In genomic region chr1:219771039-219771438, GRCh38 we compare ENCODE assay signal across 13 cellular contexts.
DNase-seq lines count a peak whose midpoint lies in the region; ATAC-seq, FAIRE-seq and TF ChIP-seq lines count a peak whose summit lies in the region.
"Had no signal": no experiment of that assay in that cellular context is flagged by ENCODE, and none has a peak within 500 bp of the region (broad histone marks: within the 10 kb centered on the region; RNA-seq: fewer than 3 reads in every experiment).

No MANE protein-coding gene starts in this region.

- H3K4me1 ChIP-seq in esophagus squamous epithelium = no peaks in the 10 kb centered on the region
- H3K4me1 ChIP-seq: body of pancreas had no signal

- no peak overlapping the region for H3K4me3 ChIP-seq in esophagus squamous epithelium
- H3K4me3 ChIP-seq: body of pancreas had no signal

- H3K9me3 ChIP-seq in esophagus squamous epithelium = no peaks in the 10 kb centered on the region
- H3K9me3 ChIP-seq: body of pancreas had no signal

- peak; percentile 100 for ATAC-seq in esophagus mucosa
- ATAC-seq: body of pancreas had no signal

- DNase-seq in GM03348 (ENCODE audit: low spot score) = peak; percentile 24
- DNase-seq in RCC 7860 (ENCODE audit: low spot score) = peak; percentile 95
- DNase-seq in renal cortical epithelial cell (ENCODE audit: low read depth) = peak; percentile 100
- DNase-seq in NCI-H1092 treated with DMSO at 0.1 percent for 48 hours (lab: John Stamatoyannopoulos, UW) = no peak
- no peak for DNase-seq in GF-D8 (lab: John Stamatoyannopoulos, UW)
- DNase-seq in stimulated activated CD4-positive, alpha-beta T cell treated with anti-CD3 and anti-CD28 coated beads, Interleukin-2, amount 100 ng/mL, for 24 hours = no peak
- no peak for DNase-seq in esophagus squamous epithelium (lab: John Stamatoyannopoulos, UW)
- DNase-seq: body of pancreas, glutamatergic neuron, NCI-H345, T-helper 2 cell had no signal

- intact Hi-C loops in esophagus squamous epithelium (cut with DNase I) = no loop called here

- WGBS in esophagus squamous epithelium, 2 donors = 24 to 27% methylated on average over 4 of the region's 4 CpGs

- H3K27me3 ChIP-seq in esophagus squamous epithelium = no peaks in the 10 kb centered on the region
- H3K27me3 ChIP-seq: body of pancreas had no signal

- no peak overlapping the region for H3K27ac ChIP-seq in esophagus squamous epithelium
- H3K27ac ChIP-seq: body of pancreas had no signal

- TF ChIP-seq POLR2A in esophagus squamous epithelium (IDR thresholded peaks at IDR 0.05) = no peak

- FAIRE-seq in RCC 7860 (lab: Jason Lieb, UNC) = peak; percentile 96
- FAIRE-seq: GM19239 had no signal

- no peaks in the 10 kb centered on the region for H3K36me3 ChIP-seq in esophagus squamous epithelium

- TF ChIP-seq CTCF in esophagus squamous epithelium (IDR thresholded peaks at IDR 0.05) = no peak

Comparison
In these comparisons a context has a peak if more than half of its experiments do, and no peak if none do; other contexts are left out.
1. DNase-seq: peak in GM03348 (single experiment), RCC 7860 (single experiment) and renal cortical epithelial cell (single experiment); none in NCI-H1092 treated with DMSO at 0.1 percent for 48 hours (single experiment), GF-D8 (single experiment), stimulated activated CD4-positive, alpha-beta T cell treated with anti-CD3 and anti-CD28 coated beads, Interleukin-2, amount 100 ng/mL, for 24 hours (0 of 2) and esophagus squamous epithelium (single experiment).